In genomic region chr20:31851240-31851955, GRCh38 we compare ENCODE assay signal across 26 cellular contexts. TPM values are rescaled to one million over a fixed set of nuclear protein-coding genes. Genes with fewer than 3 reads are reported as not detected.
A peak's percentile ranks its signal among the peaks of the same experiment; 100 is the strongest.
DNase-seq lines count a peak whose midpoint lies in the region; ATAC-seq and TF ChIP-seq lines count a peak whose summit lies in the region.
"Had no signal": no experiment of that assay in that cellular context is flagged by ENCODE, and none has a peak within 500 bp of the region (broad histone marks: within the 10 kb centered on the region; RNA-seq: fewer than 3 reads in every experiment).

No MANE protein-coding gene starts in this region.

- H3K9me3 ChIP-seq in HEK293 (ENCODE audit: control insufficient read depth, insufficient read depth, low read depth, low read length) (no peaks in the 10 kb centered on the region), RWPE2 (ENCODE audit: severe bottlenecking) (no peaks in the 10 kb centered on the region), parathyroid adenoma (ENCODE audit: control insufficient read depth, low read length) (no peaks in the 10 kb centered on the region)
- H3K9me3 ChIP-seq: A549; BLaER1 treated with 17β-estradiol and CSF1 and Interleukin-3, amounts not matched to agents 10 nM and 100 nM had no signal

- H3K27ac ChIP-seq in HEK293 (ENCODE audit: extremely low read depth, low read depth, low read length), result no peak overlapping the region
- no peak overlapping the region for H3K27ac ChIP-seq in RWPE2 (ENCODE audit: poor library complexity, severe bottlenecking)
- H3K27ac ChIP-seq in parathyroid adenoma, result peak overlapping the region; percentile 71
- H3K27ac ChIP-seq: A549; BLaER1 treated with 17β-estradiol and CSF1 and Interleukin-3, amounts not matched to agents 10 nM and 100 nM; RWPE1; SK-N-MC had no signal

- no peak overlapping the region for H3K4me2 ChIP-seq in parathyroid adenoma (ENCODE audit: low read length)

- POLR2A ChIA-PET in HEK293 (lab: Yijun Ruan, JAX), result no interaction called here

- ATAC-seq in RWPE2 (ENCODE audit: low read depth) (no peak; the same call in 2 of the 3 replicates), esophagus mucosa (peak; percentile 75)
- ATAC-seq: HCT116 had no signal

- no peaks in the 10 kb centered on the region for H3K36me3 ChIP-seq in HEK293 (ENCODE audit: control insufficient read depth in 2 of 2, insufficient read depth in 1 of 2, low read length in 2 of 2)
- no peaks in the 10 kb centered on the region for H3K36me3 ChIP-seq in RWPE2 (ENCODE audit: low read depth)
- no peaks in the 10 kb centered on the region for H3K36me3 ChIP-seq in parathyroid adenoma (ENCODE audit: control insufficient read depth, insufficient read depth, low read length)
- H3K36me3 ChIP-seq: BLaER1 treated with 17β-estradiol and CSF1 and Interleukin-3, amounts not matched to agents 10 nM and 100 nM had no signal

- CTCF ChIA-PET in HEK293 (lab: Yijun Ruan, JAX), result interaction anchor here (0.7 to 6.9 kb wide), 19 partner anchors 9 to 241 kb away, joined by 3 to 128 read pairs (median 6); partner anchors contain the start of gene PDRG1

- no peak overlapping the region for H3K4me3 ChIP-seq in HEK293 (ENCODE audit: low read depth, low read length)
- no peak overlapping the region for H3K4me3 ChIP-seq in RWPE2 (ENCODE audit: severe bottlenecking)
- H3K4me3 ChIP-seq in parathyroid adenoma (ENCODE audit: low read depth, low read length), result no peak overlapping the region
- H3K4me3 ChIP-seq: A549; BLaER1 treated with 17β-estradiol and CSF1 and Interleukin-3, amounts not matched to agents 10 nM and 100 nM; SK-N-MC had no signal

- no peak for TF ChIP-seq CTCF in HEK293 (tag by site-specific recombination; IDR thresholded peaks at IDR 0.05)
- no peak for TF ChIP-seq CTCF in RWPE2 (IDR thresholded peaks at IDR 0.05; ENCODE audit: poor library complexity, severe bottlenecking)
- TF ChIP-seq CTCF in parathyroid adenoma (IDR thresholded peaks at IDR 0.05), result no peak

- no peaks in the 10 kb centered on the region for H3K4me1 ChIP-seq in HEK293 (ENCODE audit: control insufficient read depth, insufficient read depth, low read length)
- H3K4me1 ChIP-seq in RWPE2 (ENCODE audit: insufficient read depth, poor library complexity, severe bottlenecking), result no peaks in the 10 kb centered on the region
- H3K4me1 ChIP-seq in parathyroid adenoma, result peaks cover 30% of the 10 kb centered on the region

- peaks cover 23% of the 10 kb centered on the region for H3K27me3 ChIP-seq in RWPE2 (ENCODE audit: insufficient read depth, poor library complexity, severe bottlenecking)
- no peaks in the 10 kb centered on the region for H3K27me3 ChIP-seq in parathyroid adenoma (ENCODE audit: control insufficient read depth, insufficient read depth, low read length)
- H3K27me3 ChIP-seq: BLaER1 treated with 17β-estradiol and CSF1 and Interleukin-3, amounts not matched to agents 10 nM and 100 nM had no signal

- peak overlapping the region; percentile 57 for H2AFZ ChIP-seq in parathyroid adenoma

- H3K9ac ChIP-seq in parathyroid adenoma, result no peak overlapping the region
- H3K9ac ChIP-seq: BLaER1 treated with 17β-estradiol and CSF1 and Interleukin-3, amounts not matched to agents 10 nM and 100 nM had no signal

- peak; percentile 76 for DNase-seq in RWPE2 (ENCODE audit: low spot score)
- DNase-seq in NOMO-1 (lab: John Stamatoyannopoulos, UW; ENCODE audit: unreplicated experiment in 2 of 2), result no peak
- no peak for DNase-seq in GM03348 (ENCODE audit: low spot score)
- DNase-seq in NCI-H524 (lab: John Stamatoyannopoulos, UW), result no peak
- DNase-seq: AML-193; CD4-positive, alpha-beta T cell; DMS79; EL; GF-D8; NCI-H1092 treated with DMSO at 0.1 percent for 48 hours; NCI-H1436; NCI-H187; NCI-H2171 treated with DMSO at 0.1 percent for 48 hours; NCI-H345; NCI-H510A treated with DMSO at 0.1 percent for 48 hours; NCI-H774; SIG-M5; SW 1271 had no signal

- H3K79me2 ChIP-seq in parathyroid adenoma, result no peaks in the 10 kb centered on the region

TF ChIP-seq in HEK293, 187 proteins besides CTCF, POLR2A, EP300 and RAD21:
- TF ChIP-seq ZNF677 (tag by site-specific recombination; IDR thresholded peaks at IDR 0.05), result no peak
- no peak for TF ChIP-seq ZNF112 (tag by site-specific recombination; IDR thresholded peaks at IDR 0.05)
- TF ChIP-seq ZNF792 (tag by site-specific recombination; IDR thresholded peaks at IDR 0.05), result no peak
- no peak for TF ChIP-seq ZNF776 (tag by site-specific recombination; IDR thresholded peaks at IDR 0.05; ENCODE audit: borderline replicate concordance)
- peak; percentile 23; the same call in 1 of the 2 replicates for TF ChIP-seq ZBTB6 (tag by site-specific recombination; IDR thresholded peaks at IDR 0.05)
- no peak for TF ChIP-seq GLI4 (tag by site-specific recombination; IDR thresholded peaks at IDR 0.05)
- no peak for TF ChIP-seq ZNF148 (tag by site-specific recombination; IDR thresholded peaks at IDR 0.05; ENCODE audit: borderline replicate concordance)
- peak; percentile 22; the same call in 1 of the 2 replicates for TF ChIP-seq ZIC2 (tag by site-specific recombination; IDR thresholded peaks at IDR 0.05)
- no peak for TF ChIP-seq ZNF768 (tag by site-specific recombination; IDR thresholded peaks at IDR 0.05)
- no peak for TF ChIP-seq ZNF280D (tag by site-specific recombination; IDR thresholded peaks at IDR 0.05)
- TF ChIP-seq PRDM1 (tag by site-specific recombination; IDR thresholded peaks at IDR 0.05), result no peak
- TF ChIP-seq ZNF600 (tag by site-specific recombination; IDR thresholded peaks at IDR 0.05), result peak; percentile 93
- no peak for TF ChIP-seq ZNF561 (tag by site-specific recombination; IDR thresholded peaks at IDR 0.05; ENCODE audit: borderline replicate concordance)

RNA-seq across cellular contexts. Expression of gene FOXS1, which starts 6.0 kb away (rescaled TPM):
- total RNA-seq in esophagus mucosa, result 0.40 TPM
- total RNA-seq: CD4-positive, alpha-beta T cell had no signal

RNA-seq across cellular contexts. Expression of gene DUSP15, which starts 18.9 kb away (rescaled TPM):
- total RNA-seq in esophagus mucosa, result 0.64 TPM
- total RNA-seq: CD4-positive, alpha-beta T cell had no signal

RNA-seq across cellular contexts. Expression of gene TTLL9, which starts 19.0 kb away (rescaled TPM):
- total RNA-seq in esophagus mucosa, result 0.16 TPM
- total RNA-seq: CD4-positive, alpha-beta T cell had no signal

RNA-seq across cellular contexts. Expression of gene MYLK2, which starts 32.2 kb away (rescaled TPM):
- total RNA-seq in esophagus mucosa, result 0.12 TPM
- total RNA-seq: CD4-positive, alpha-beta T cell had no signal
